40 cellular contexts compared by ENCODE assay signal in genomic region chr4:148550788-148551187, GRCh38.
"Had no signal": no experiment of that assay in that cellular context is flagged by ENCODE, and none has a peak within 500 bp of the region (broad histone marks: within the 10 kb centered on the region; RNA-seq: fewer than 3 reads in every experiment).

No MANE protein-coding gene starts in this region.

- H3K4me3 ChIP-seq: adrenal gland, ascending aorta, body of pancreas, breast epithelium, cardiac muscle cell had no signal

- H3K27ac Mint-ChIP-seq: activated naive CD4-positive, alpha-beta T cell treated with anti-CD3 and anti-CD28 coated beads for 36 hours; activated naive CD4-positive, alpha-beta T cell treated with anti-CD3 and anti-CD28 coated beads, Interleukin-2, amount 10 ng/mL, durations not matched to agents 7 days and 5 days; activated naive CD4-positive, alpha-beta T cell treated with anti-CD3 and anti-CD28 coated beads, Interleukin-2, amount 50 U/mL, for 24 hours; activated naive CD4-positive, alpha-beta T cell treated with anti-CD3 and anti-CD28 coated beads, Interleukin-2, amount 50 U/mL, for 72 hours; activated naive CD8-positive, alpha-beta T cell; activated naive CD8-positive, alpha-beta T cell treated with anti-CD3 and anti-CD28 coated beads for 36 hours; activated naive CD8-positive, alpha-beta T cell treated with anti-CD3 and anti-CD28 coated beads, Interleukin-2, amount 10 ng/mL, durations not matched to agents 7 days and 5 days; activated naive CD8-positive, alpha-beta T cell treated with anti-CD3 and anti-CD28 coated beads, Interleukin-2, amount 50 U/mL, for 24 hours; activated T-cell treated with anti-CD3 and anti-CD28 coated beads, Interleukin-2, amount 50 U/mL, for 24 hours; activated T-cell treated with anti-CD3 and anti-CD28 coated beads, Interleukin-2, amount 50 U/mL, for 72 hours; activated T-helper 1 cell treated with anti-CD3 and anti-CD28 coated beads, Interleukin-12 subunit alpha, Interleukin-12 subunit beta, Interleukin-2, Interleukin-4 antibody, amounts not matched to agents 30 ng/mL and 10 ng/mL and 1 ng/mL, durations not matched to agents 14 hours and 24 hours and 36 hours; activated T-helper 17 cell treated with anti-CD3 and anti-CD28 coated beads, Interleukin-2, amount 50 U/mL, for 72 hours; activated T-helper 2 cell treated with anti-CD3 and anti-CD28 coated beads, Interferon-gamma antibody, Interleukin-2, Interleukin-4, amounts not matched to agents 10 μg/mL and 5 μg/mL and 100 μg/mL, durations not matched to agents 14 hours and 24 hours and 36 hours; brain had no signal

- H3K27me3 Mint-ChIP-seq: activated naive CD4-positive, alpha-beta T cell treated with anti-CD3 and anti-CD28 coated beads, Interleukin-2, amount 10 ng/mL, durations not matched to agents 7 days and 5 days; activated naive CD4-positive, alpha-beta T cell treated with anti-CD3 and anti-CD28 coated beads, Interleukin-2, amount 50 U/mL, for 24 hours; activated naive CD8-positive, alpha-beta T cell treated with anti-CD3 and anti-CD28 coated beads for 36 hours; activated naive CD8-positive, alpha-beta T cell treated with anti-CD3 and anti-CD28 coated beads, Interleukin-2, amount 10 ng/mL, durations not matched to agents 7 days and 5 days; activated naive CD8-positive, alpha-beta T cell treated with anti-CD3 and anti-CD28 coated beads, Interleukin-2, amount 50 U/mL, for 24 hours; activated T-cell treated with anti-CD3 and anti-CD28 coated beads, Interleukin-2, amount 50 U/mL, for 24 hours; activated T-helper 17 cell treated with anti-CD3 and anti-CD28 coated beads, Interleukin-2, amount 50 U/mL, for 72 hours; brain had no signal

- H3K9me3 Mint-ChIP-seq: activated naive CD4-positive, alpha-beta T cell treated with anti-CD3 and anti-CD28 coated beads for 36 hours; activated naive CD4-positive, alpha-beta T cell treated with anti-CD3 and anti-CD28 coated beads, Interleukin-2, amount 10 ng/mL, durations not matched to agents 7 days and 5 days; activated naive CD8-positive, alpha-beta T cell treated with anti-CD3 and anti-CD28 coated beads for 36 hours; activated naive CD8-positive, alpha-beta T cell treated with anti-CD3 and anti-CD28 coated beads, Interleukin-2, amount 10 ng/mL, durations not matched to agents 7 days and 5 days; activated naive CD8-positive, alpha-beta T cell treated with anti-CD3 and anti-CD28 coated beads, Interleukin-2, amount 50 U/mL, for 24 hours; activated T-cell treated with anti-CD3 and anti-CD28 coated beads, Interleukin-2, amount 50 U/mL, for 24 hours; activated T-cell treated with anti-CD3 and anti-CD28 coated beads, Interleukin-2, amount 50 U/mL, for 4 hours; activated T-helper 1 cell treated with anti-CD3 and anti-CD28 coated beads, Interleukin-12 subunit alpha, Interleukin-12 subunit beta, Interleukin-2, Interleukin-4 antibody, amounts not matched to agents 30 ng/mL and 10 ng/mL and 1 ng/mL, durations not matched to agents 14 hours and 24 hours and 36 hours; activated T-helper 2 cell treated with anti-CD3 and anti-CD28 coated beads, Interferon-gamma antibody, Interleukin-2, Interleukin-4, amounts not matched to agents 10 μg/mL and 5 μg/mL and 100 μg/mL, durations not matched to agents 14 hours and 24 hours and 36 hours; brain had no signal

- H3K4me1 ChIP-seq: adrenal gland, ascending aorta, body of pancreas, breast epithelium had no signal

- H3K27ac ChIP-seq: adrenal gland, ascending aorta, body of pancreas, brain microvascular endothelial cell, breast epithelium, cardiac muscle cell had no signal

- H3K27me3 ChIP-seq: adrenal gland, ascending aorta, body of pancreas, brain microvascular endothelial cell, breast epithelium, cardiac muscle cell had no signal

- H3K9me3 ChIP-seq: adrenal gland, ascending aorta, body of pancreas, breast epithelium had no signal

- H3K36me3 Mint-ChIP-seq: activated naive CD4-positive, alpha-beta T cell treated with anti-CD3 and anti-CD28 coated beads, Interleukin-2, amount 10 ng/mL, durations not matched to agents 7 days and 5 days; activated naive CD8-positive, alpha-beta T cell treated with anti-CD3 and anti-CD28 coated beads, Interleukin-2, amount 10 ng/mL, durations not matched to agents 7 days and 5 days; brain had no signal

- H3K36me3 ChIP-seq: adrenal gland, ascending aorta, brain microvascular endothelial cell, breast epithelium, cardiac muscle cell had no signal

- ATAC-seq: activated naive CD4-positive, alpha-beta T cell treated with anti-CD3 and anti-CD28 coated beads, Interleukin-2, amount 50 U/mL, for 72 hours; activated naive CD8-positive, alpha-beta T cell treated with anti-CD3 and anti-CD28 coated beads, Interleukin-2, amount 50 U/mL, for 24 hours; activated T-cell treated with anti-CD3 and anti-CD28 coated beads, Interleukin-2, amount 50 U/mL, for 4 hours; activated T-cell treated with anti-CD3 and anti-CD28 coated beads, Interleukin-2, amount 50 U/mL, for 72 hours; activated T-helper 17 cell treated with anti-CD3 and anti-CD28 coated beads, Interleukin-2, amount 50 U/mL, for 72 hours; body of pancreas had no signal

- FAIRE-seq: astrocyte, bronchial epithelial cell had no signal

- H3K4me3 Mint-ChIP-seq: activated naive CD4-positive, alpha-beta T cell treated with anti-CD3 and anti-CD28 coated beads for 36 hours; activated naive CD4-positive, alpha-beta T cell treated with anti-CD3 and anti-CD28 coated beads, Interleukin-2, amount 10 ng/mL, durations not matched to agents 7 days and 5 days; activated naive CD4-positive, alpha-beta T cell treated with anti-CD3 and anti-CD28 coated beads, Interleukin-2, amount 50 U/mL, for 24 hours; activated naive CD8-positive, alpha-beta T cell; activated naive CD8-positive, alpha-beta T cell treated with anti-CD3 and anti-CD28 coated beads for 36 hours; activated naive CD8-positive, alpha-beta T cell treated with anti-CD3 and anti-CD28 coated beads, Interleukin-2, amount 10 ng/mL, durations not matched to agents 7 days and 5 days; activated naive CD8-positive, alpha-beta T cell treated with anti-CD3 and anti-CD28 coated beads, Interleukin-2, amount 50 U/mL, for 24 hours; activated T-cell treated with anti-CD3 and anti-CD28 coated beads, Interleukin-2, amount 50 U/mL, for 24 hours; activated T-cell treated with anti-CD3 and anti-CD28 coated beads, Interleukin-2, amount 50 U/mL, for 4 hours; activated T-cell treated with anti-CD3 and anti-CD28 coated beads, Interleukin-2, amount 50 U/mL, for 72 hours; activated T-helper 1 cell treated with anti-CD3 and anti-CD28 coated beads, Interleukin-12 subunit alpha, Interleukin-12 subunit beta, Interleukin-2, Interleukin-4 antibody, amounts not matched to agents 30 ng/mL and 10 ng/mL and 1 ng/mL, durations not matched to agents 14 hours and 24 hours and 36 hours; activated T-helper 17 cell treated with anti-CD3 and anti-CD28 coated beads, Interleukin-2, amount 50 U/mL, for 72 hours; brain; central memory CD8-positive, alpha-beta T cell had no signal

- H3K4me1 Mint-ChIP-seq: activated naive CD4-positive, alpha-beta T cell treated with anti-CD3 and anti-CD28 coated beads, Interleukin-2, amount 10 ng/mL, durations not matched to agents 7 days and 5 days; activated naive CD4-positive, alpha-beta T cell treated with anti-CD3 and anti-CD28 coated beads, Interleukin-2, amount 50 U/mL, for 24 hours; activated naive CD8-positive, alpha-beta T cell treated with anti-CD3 and anti-CD28 coated beads for 36 hours; activated naive CD8-positive, alpha-beta T cell treated with anti-CD3 and anti-CD28 coated beads, Interleukin-2, amount 10 ng/mL, durations not matched to agents 7 days and 5 days; activated naive CD8-positive, alpha-beta T cell treated with anti-CD3 and anti-CD28 coated beads, Interleukin-2, amount 50 U/mL, for 24 hours; activated T-helper 17 cell treated with anti-CD3 and anti-CD28 coated beads, Interleukin-2, amount 50 U/mL, for 72 hours; brain; central memory CD8-positive, alpha-beta T cell had no signal

- DNase-seq: activated effector memory CD4-positive, alpha-beta T cell treated with anti-CD3 and anti-CD28 coated beads, Interleukin-2, amount 50 U/mL, for 16 hours; activated effector memory CD4-positive, alpha-beta T cell treated with Interleukin-2 at 50 U/mL for 16 hours; activated gamma-delta T cell; activated gamma-delta T cell treated with Interleukin-2 at 50 U/mL for 16 hours; activated naive CD4-positive, alpha-beta T cell; activated naive CD4-positive, alpha-beta T cell treated with anti-CD3 and anti-CD28 coated beads for 36 hours; activated naive CD4-positive, alpha-beta T cell treated with anti-CD3 and anti-CD28 coated beads, Interleukin-2, amount 10 ng/mL, durations not matched to agents 7 days and 5 days; activated naive CD4-positive, alpha-beta T cell treated with anti-CD3 and anti-CD28 coated beads, Interleukin-2, amount 50 U/mL, for 16 hours; activated naive CD4-positive, alpha-beta T cell treated with Interleukin-2 at 50 U/mL for 16 hours; activated naive CD8-positive, alpha-beta T cell treated with anti-CD3 and anti-CD28 coated beads for 36 hours; activated naive CD8-positive, alpha-beta T cell treated with anti-CD3 and anti-CD28 coated beads, Interleukin-2, amount 10 ng/mL, durations not matched to agents 7 days and 5 days; activated naive CD8-positive, alpha-beta T cell treated with anti-CD3 and anti-CD28 coated beads, Interleukin-2, amount 50 U/mL, for 24 hours; activated T-cell treated with anti-CD3 and anti-CD28 coated beads, Interleukin-2, amount 50 U/mL, for 1 hour; activated T-cell treated with anti-CD3 and anti-CD28 coated beads, Interleukin-2, amount 50 U/mL, for 24 hours; activated T-cell treated with anti-CD3 and anti-CD28 coated beads, Interleukin-2, amount 50 U/mL, for 4 hours; activated T-cell treated with anti-CD3 and anti-CD28 coated beads, Interleukin-2, amount 50 U/mL, for 48 hours; activated T-cell treated with anti-CD3 and anti-CD28 coated beads, Interleukin-2, amount 50 U/mL, for 72 hours; adrenal gland; amniotic stem cell; amygdala; anterior cingulate cortex; aorta; body of pancreas; brain microvascular endothelial cell; caudate nucleus; central memory CD4-positive, alpha-beta T cell; cerebellar nuclear complex had no signal
